Comparison of ENCODE assay signal across 23 cellular contexts in the genomic region with DNA sequence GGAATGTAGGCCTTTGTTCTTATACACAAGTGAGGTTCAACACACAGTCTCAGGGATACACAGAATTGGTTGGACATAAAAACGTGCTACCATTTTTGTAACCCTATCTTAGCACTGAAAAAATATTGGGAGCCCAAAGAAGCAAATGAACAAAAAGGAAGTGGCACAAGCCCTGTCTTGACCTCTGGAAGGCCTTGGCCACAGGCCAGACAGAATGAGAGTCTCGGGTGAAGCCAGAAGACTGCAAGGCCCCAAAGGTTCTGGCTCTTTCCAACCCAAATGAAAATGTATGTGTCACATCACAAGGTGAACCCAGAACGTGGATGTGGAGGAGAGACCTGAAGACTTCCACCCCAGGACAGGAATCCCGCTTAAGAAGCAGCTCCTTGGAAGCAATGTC. TPM values are rescaled to one million over a fixed set of nuclear protein-coding genes. Genes with fewer than 3 reads are reported as not detected.
DNase-seq lines count a peak whose midpoint lies in the region; ATAC-seq, FAIRE-seq and TF ChIP-seq lines count a peak whose summit lies in the region.
"Had no signal": no experiment of that assay in that cellular context is flagged by ENCODE, and none has a peak within 500 bp of the region (broad histone marks: within the 10 kb centered on the region; RNA-seq: fewer than 3 reads in every experiment).

No MANE protein-coding gene starts in this region.

- peaks cover 21% of the 10 kb centered on the region for H3K4me1 Mint-ChIP-seq in MCF 10A (ENCODE audit: insufficient read depth, unreplicated experiment)
- H3K4me1 Mint-ChIP-seq: B cell; CD4-positive, CD25-positive, alpha-beta regulatory T cell had no signal

- CTCF ChIA-PET in MCF 10A (lab: Yijun Ruan, JAX) (interaction anchor here (0.7 kb wide), 1 partner anchor 530 kb away, joined by 4 read pairs; no protein-coding TSS in a partner anchor), K562 (lab: Yijun Ruan, JAX; ENCODE audit: low intra/inter-chr PET ratio) (no interaction called here)

- H3K4me2 ChIP-seq in K562 (ENCODE audit: insufficient read depth, low read length) (no peak overlapping the region), neuronal stem cell (ENCODE audit: insufficient read depth, low read length, poor library complexity, severe bottlenecking) (no peak overlapping the region)
- H3K4me2 ChIP-seq: BLaER1, GM23338 had no signal

- WGBS in K562 (ENCODE audit: insufficient coverage, low coverage, missing lambda C conversion rate) = 3% methylated on average over 4 of the region's 4 CpGs
- WGBS in neuronal stem cell (ENCODE audit: extremely low coverage in 2 of 2, insufficient read length in 2 of 2, insufficient replicate concordance in 1 of 2), 2 donors = no CpG with 5 or more reads among the region's 4 CpGs
- 61 to 79% methylated on average over 4 of the region's 4 CpGs for WGBS in lower leg skin, 2 donors

- H3K36me3 Mint-ChIP-seq in MCF 10A (ENCODE audit: insufficient read depth, unreplicated experiment) = no peaks in the 10 kb centered on the region
- H3K36me3 Mint-ChIP-seq: CD4-positive, CD25-positive, alpha-beta regulatory T cell; CD8-positive, alpha-beta T cell had no signal

- ATAC-seq in K562 (no peak), GM21390 (IDR thresholded peaks at IDR 0.05; ENCODE audit: unreplicated experiment) (no peak)
- ATAC-seq: CD8-positive, alpha-beta T cell; GM12878; GM23338; HCT116 had no signal

- intact Hi-C loops in MCF 10A (cut with micrococcal nuclease) (loop anchor here (1.0 to 5.0 kb wide), 2 partner anchors 9 to 42 kb away; no protein-coding TSS in a partner anchor), breast epithelium (cut with DNase I; ENCODE audit: low total_unique reads) (no loop called here), K562 (cut with micrococcal nuclease) (no loop called here), lower leg skin (cut with DNase I; ENCODE audit: low total_unique reads) (no loop called here)

- no peak for FAIRE-seq in K562 (lab: Jason Lieb, UNC)
- FAIRE-seq: A204.1, GM12878, GM19239 had no signal

- H2BK120ac ChIP-seq in neuronal stem cell (ENCODE audit: low read depth, low read length) = no peak overlapping the region

- H3K27ac ChIP-seq in breast epithelium = no peak overlapping the region
- no peak overlapping the region for H3K27ac ChIP-seq in K562 (ENCODE audit: extremely low read depth, low read depth, low read length)
- no peak overlapping the region for H3K27ac ChIP-seq in neuronal stem cell (replicated peaks; ENCODE audit: low read length)
- H3K27ac ChIP-seq: 22Rv1, BLaER1, C4-2B had no signal

- H3K4me1 ChIP-seq in breast epithelium = no peaks in the 10 kb centered on the region
- no peaks in the 10 kb centered on the region for H3K4me1 ChIP-seq in K562 (replicated peaks in 1 of 2; ENCODE audit: control insufficient read depth in 2 of 2, insufficient read depth in 2 of 2, low read length in 2 of 2)
- peaks cover 0 to 2% of the 10 kb centered on the region in 2 donors for H3K4me1 ChIP-seq in neuronal stem cell (ENCODE audit: control insufficient read depth in 2 of 2, insufficient read depth in 1 of 2, low read depth in 1 of 2, low read length in 2 of 2)
- H3K4me1 ChIP-seq: BLaER1, Caco-2 had no signal

- no peaks in the 10 kb centered on the region for H4K20me1 ChIP-seq in K562 (replicated peaks; ENCODE audit: control insufficient read depth, insufficient read depth, low read length)
- H4K20me1 ChIP-seq: BLaER1 had no signal

- H3K14ac ChIP-seq in neuronal stem cell (ENCODE audit: low read length) = no peak overlapping the region

- H3K27me3 ChIP-seq in breast epithelium = peaks cover 0 to 10% of the 10 kb centered on the region in 2 donors
- peaks cover 29 to 76% of the 10 kb centered on the region in 2 experiments for H3K27me3 ChIP-seq in K562 (ENCODE audit: control insufficient read depth in 2 of 2, insufficient read depth in 2 of 2, low read length in 2 of 2)
- H3K27me3 ChIP-seq in neuronal stem cell (ENCODE audit: control insufficient read depth in 3 of 3, insufficient read depth in 3 of 3, low read depth in 1 of 3, low read length in 3 of 3) = no peaks in the 10 kb centered on the region
- H3K27me3 ChIP-seq: BLaER1 had no signal

- H3K4me3 ChIP-seq in breast epithelium (no peak overlapping the region), K562 (no peak overlapping the region), neuronal stem cell (ENCODE audit: low read length in 2 of 2) (no peak overlapping the region), lower leg skin (ENCODE audit: low read depth, poor library complexity, severe bottlenecking) (no peak overlapping the region)
- H3K4me3 ChIP-seq: BLaER1, GM12878, GM23338 had no signal

- no peak overlapping the region for H3K4me3 Mint-ChIP-seq in MCF 10A (ENCODE audit: unreplicated experiment)
- H3K4me3 Mint-ChIP-seq: B cell; CD4-positive, CD25-positive, alpha-beta regulatory T cell; CD8-positive, alpha-beta T cell; GM23338; H9 had no signal

- no peak overlapping the region for H4K91ac ChIP-seq in neuronal stem cell (ENCODE audit: low read depth, low read length, poor library complexity)

- no peaks in the 10 kb centered on the region for H3K9me3 Mint-ChIP-seq in MCF 10A (ENCODE audit: unreplicated experiment)
- H3K9me3 Mint-ChIP-seq: CD8-positive, alpha-beta T cell; GM23338; H9 had no signal

- no peak overlapping the region for H2BK5ac ChIP-seq in neuronal stem cell (ENCODE audit: low read length)

- POLR2A ChIA-PET in MCF 10A (lab: Yijun Ruan, JAX) (no interaction called here), K562 (lab: Yijun Ruan, JAX) (no interaction called here)

- H3K27ac Mint-ChIP-seq in MCF 10A (ENCODE audit: low read depth, unreplicated experiment) = peak overlapping the region; percentile 20
- H3K27ac Mint-ChIP-seq: B cell; CD4-positive, CD25-positive, alpha-beta regulatory T cell; CD8-positive, alpha-beta T cell had no signal

- H2AFZ ChIP-seq in K562 (ENCODE audit: low read depth, low read length) (no peak overlapping the region), neuronal stem cell (ENCODE audit: low read length) (no peak overlapping the region)
- H2AFZ ChIP-seq: GM23338 had no signal

- in situ Hi-C loops in K562 (cut with MboI) = no loop called here

- H3K9me3 ChIP-seq in breast epithelium (no peaks in the 10 kb centered on the region), K562 (replicated peaks; ENCODE audit: control insufficient read depth, insufficient read depth, low read depth, low read length) (no peaks in the 10 kb centered on the region), neuronal stem cell (replicated peaks in 1 of 2; ENCODE audit: control insufficient read depth in 2 of 2, insufficient read depth in 1 of 2, low read depth in 1 of 2, low read length in 2 of 2) (no peaks in the 10 kb centered on the region)
- H3K9me3 ChIP-seq: BLaER1, Caco-2 had no signal

- no TSS peak for BruUV-seq in MCF 10A (replicated peaks; lab: Mats Ljungman, UMichigan)
- no TSS peak for BruUV-seq in K562 (replicated peaks; lab: Mats Ljungman, UMichigan)

- H3K27me3 Mint-ChIP-seq in MCF 10A (ENCODE audit: insufficient read depth, unreplicated experiment) = no peaks in the 10 kb centered on the region

- H3K9ac ChIP-seq in K562 (ENCODE audit: insufficient read depth in 1 of 2, low read depth in 2 of 2, low read length in 2 of 2) (no peak overlapping the region), neuronal stem cell (ENCODE audit: low read depth, low read length, poor library complexity) (no peak overlapping the region)
- H3K9ac ChIP-seq: BLaER1 had no signal

- H3K9me1 ChIP-seq in K562 (ENCODE audit: control insufficient read depth, insufficient read depth, low read length) = no peaks in the 10 kb centered on the region

- TF ChIP-seq CTCF in MCF 10A (IDR thresholded peaks at IDR 0.05; ENCODE audit: unreplicated experiment) (no peak), breast epithelium (IDR thresholded peaks at IDR 0.05) (no peak), K562 (IDR thresholded peaks at IDR 0.05 in 2 of 3, conservative IDR thresholded peaks at IDR 0.05 in 1 of 3; ENCODE audit: insufficient read depth in 2 of 3, low read depth in 1 of 3, low read length in 3 of 3) (no peak), lower leg skin (IDR thresholded peaks at IDR 0.05) (no peak)

- H3K23ac ChIP-seq in neuronal stem cell (ENCODE audit: low read depth, low read length, poor library complexity) = no peak overlapping the region

- H4K8ac ChIP-seq in neuronal stem cell (ENCODE audit: low read depth, low read length) = no peak overlapping the region

- TF ChIP-seq EP300 in K562 (IDR thresholded peaks at IDR 0.05; ENCODE audit: low read length) = no peak

- no peak overlapping the region for H3K18ac ChIP-seq in neuronal stem cell (ENCODE audit: low read length)

- H3K36me3 ChIP-seq in breast epithelium = no peaks in the 10 kb centered on the region
- no peaks in the 10 kb centered on the region for H3K36me3 ChIP-seq in K562 (ENCODE audit: control insufficient read depth, insufficient read depth, low read length)
- peaks cover 0 to 36% of the 10 kb centered on the region in 2 donors for H3K36me3 ChIP-seq in neuronal stem cell (replicated peaks in 1 of 2; ENCODE audit: control insufficient read depth in 2 of 2, insufficient read depth in 2 of 2, low read length in 2 of 2)
- H3K36me3 ChIP-seq: BLaER1 had no signal

- H2BK12ac ChIP-seq in neuronal stem cell (ENCODE audit: low read length) = no peak overlapping the region

- H3K79me1 ChIP-seq in neuronal stem cell (ENCODE audit: low read depth, low read length) = no peaks in the 10 kb centered on the region

- TF ChIP-seq RAD21 in K562 (CRISPR knock-in tag; conservative IDR thresholded peaks at IDR 0.05 in 1 of 2, IDR thresholded peaks at IDR 0.05 in 1 of 2) = no peak

- no peak overlapping the region for H2AK5ac ChIP-seq in neuronal stem cell (ENCODE audit: low read depth, low read length)

- DNase-seq in MCF 10A (ENCODE audit: unreplicated experiment) (peak; percentile 80), breast epithelium (ENCODE audit: low spot score in 2 of 2) (no peak), RPMI8226 (peak; percentile 54), K562 (ENCODE audit: extremely low read depth in 1 of 4, low spot score in 3 of 4) (no peak), neuronal stem cell (ENCODE audit: low spot score) (no peak), lower leg skin (ENCODE audit: low spot score in 2 of 2) (no peak)
- DNase-seq: Caco-2; CD4-positive, CD25-positive, alpha-beta regulatory T cell; CD8-positive, alpha-beta T cell; DMS153; DND-41; GDM1; H9 had no signal

- H2BK15ac ChIP-seq in neuronal stem cell (ENCODE audit: low read length) = no peak overlapping the region

- no peak overlapping the region for H3K4ac ChIP-seq in neuronal stem cell (ENCODE audit: low read length)

- TF ChIP-seq POLR2A in breast epithelium (IDR thresholded peaks at IDR 0.05) = no peak
- no peak for TF ChIP-seq POLR2A in K562 (conservative IDR thresholded peaks at IDR 0.05)
- no peak for TF ChIP-seq POLR2A in lower leg skin (IDR thresholded peaks at IDR 0.05)

- no peaks in the 10 kb centered on the region for H3K79me2 ChIP-seq in K562 (ENCODE audit: control insufficient read depth, insufficient read depth, low read length)

RNA-seq across cellular contexts. Expression of a gene that starts 57.3 kb away (rescaled TPM):
- total RNA-seq in MCF 10A (2022) = 0.83 and 1.2 TPM in 2 replicates
- under 1 TPM; 0.48 to 0.98 (median 0.59) TPM for total RNA-seq in breast epithelium
- total RNA-seq in K562 (2011; cell fraction: chromatin; rRNA removed; ENCODE audit: low replicate concordance) = 0.05 TPM in 1 of 2 replicates, not detected in the other
- 0.13 TPM in 1 of 2 replicates, not detected in the other for total RNA-seq in K562 (2011; cell fraction: nucleolus; rRNA removed)
- 0.07 TPM in 1 of 2 replicates, not detected in the other for total RNA-seq in K562 (2011; cell fraction: nucleoplasm; rRNA removed)
- total RNA-seq in K562 (2014; rRNA removed) = under 0.01 and 0.08 TPM in 2 replicates
- 0.07 and 0.10 TPM in 2 replicates for total RNA-seq in K562 (2014; rRNA removed; fragmentation: Illumina TruSeq; extraction: Trizol)
- total RNA-seq in K562 (2015; rRNA removed; fragmentation: Illumina TruSeq; extraction: Trizol) = 0.04 and 0.40 TPM in 2 replicates
- 0.20 and 0.31 TPM in 2 replicates for total RNA-seq in K562 (2021)
- polyA plus RNA-seq in K562 (2011; rRNA removed) = 0.06 and 0.08 TPM in 2 replicates
- polyA plus RNA-seq in K562 (2011; cell fraction: cytosol; rRNA removed) = 0.06 and 0.16 TPM in 2 replicates
- 0.04 and 0.20 TPM in 2 replicates for polyA plus RNA-seq in K562 (2011; cell fraction: nucleus; rRNA removed)
- 0.18 and 0.20 TPM in 2 replicates for polyA plus RNA-seq in K562 (2012)
- polyA plus RNA-seq in K562 (2014; fragmentation: Illumina TruSeq; extraction: Trizol) = 0.04 and 0.13 TPM in 2 replicates
- polyA plus RNA-seq in K562 (2014; fragmentation: Nextera tagmentation; extraction: Ambion mirVana) = not detected
- 0.31 TPM in 1 of 2 replicates, not detected in the other for polyA plus RNA-seq in K562 (2014; rRNA removed)
- 0.03 and 0.11 TPM in 2 replicates for polyA minus RNA-seq in K562 (2011; rRNA and poly(A)+ RNA removed)
- polyA minus RNA-seq in K562 (2011; cell fraction: cytosol; rRNA and poly(A)+ RNA removed) = not detected in 2 replicates
- polyA minus RNA-seq in K562 (2011; cell fraction: nucleus; rRNA and poly(A)+ RNA removed) = under 0.01 and 0.13 TPM in 2 replicates
- 3.3 TPM for polyA plus RNA-seq in neuronal stem cell (2013, experiment 1 of 2)
- 3.0 TPM for polyA plus RNA-seq in neuronal stem cell (2013, experiment 2 of 2)
- 1 to 10 TPM in 1 of 4 donors, under 1 TPM in 3; 0.04 to 1.6 (median 0.11) TPM for total RNA-seq in lower leg skin
- total RNA-seq: B cell; CD4-positive, CD25-positive, alpha-beta regulatory T cell; CD8-positive, alpha-beta T cell had no signal
- polyA plus RNA-seq: CD4-positive, CD25-positive, alpha-beta regulatory T cell; GM12878 had no signal

Comparison
In these comparisons a context has a peak if more than half of its experiments do, and no peak if none do; other contexts are left out.
1. DNase-seq: peak in MCF 10A (single experiment) and RPMI8226 (single experiment); none in breast epithelium (0 of 2), K562 (0 of 4), neuronal stem cell (single experiment) and lower leg skin (0 of 2).